8 cellular contexts compared by ENCODE assay signal in genomic region chr21:37060296-37060695, GRCh38. TPM values are rescaled to one million over a fixed set of nuclear protein-coding genes. Genes with fewer than 3 reads are reported as not detected.
DNase-seq lines count a peak whose midpoint lies in the region; ATAC-seq, FAIRE-seq and TF ChIP-seq lines count a peak whose summit lies in the region.

No MANE protein-coding gene starts in this region.

- CTCF ChIA-PET in SK-N-SH (lab: Yijun Ruan, JAX): interaction anchor here (1.6 to 1.8 kb wide), 2 partner anchors 50 to 69 kb away, joined by 3 to 5 read pairs; no protein-coding TSS in a partner anchor

- H3K36me3 ChIP-seq in SK-N-SH (replicated peaks in 1 of 2; ENCODE audit: control insufficient read depth in 1 of 2, insufficient read depth in 2 of 2, low read length in 1 of 2): peaks cover 4 to 6% of the 10 kb centered on the region in 2 experiments

- H3K4me3 ChIP-seq in SK-N-SH (ENCODE audit: low read depth in 2 of 2, low read length in 1 of 2): no peak overlapping the region
- no peak overlapping the region for H3K4me3 ChIP-seq in foreskin fibroblast (ENCODE audit: low read depth in 1 of 2, low read length in 2 of 2)

- peak; percentile 30; the same call in 1 of the 2 replicates for TF ChIP-seq CTCF in SK-N-SH (IDR thresholded peaks at IDR 0.05)
- TF ChIP-seq CTCF in foreskin fibroblast (IDR thresholded peaks at IDR 0.05; ENCODE audit: low read depth, low read length): peak; percentile 11
- no peak for TF ChIP-seq CTCF in D721Med (IDR thresholded peaks at IDR 0.05; ENCODE audit: insufficient read depth, missing control alignments)

- H3K9ac ChIP-seq in SK-N-SH: no peak overlapping the region

- H3K27me3 ChIP-seq in SK-N-SH (ENCODE audit: insufficient read depth): no peaks in the 10 kb centered on the region

- H3K27ac ChIP-seq in SK-N-SH (ENCODE audit: low read depth in 2 of 2, low read length in 1 of 2): peak overlapping the region; percentile 51 to 74

- WGBS in SK-N-SH (ENCODE audit: low lambda C conversion rate): 78% methylated on average over 1 of the region's 1 CpG

- DNase-seq in EL (peak; percentile 91), NCI-H1105 (lab: John Stamatoyannopoulos, UW) (peak; percentile 74), SK-N-SH (peak; percentile 45), foreskin fibroblast (peak; percentile 94 to 96), posterior cingulate gyrus (peak in 6 of 10 donors; percentile 48 to 93 (median 52)), D721Med (ENCODE audit: insufficient read length, low spot score) (no peak)

- peak overlapping the region; percentile 38; the same call in 1 of the 2 replicates for H3K4me2 ChIP-seq in SK-N-SH

- intact Hi-C loops in posterior cingulate gyrus (cut with DNase I): no loop called here

- H3K9me3 ChIP-seq in SK-N-SH: no peaks in the 10 kb centered on the region

- no peaks in the 10 kb centered on the region for H4K20me1 ChIP-seq in SK-N-SH (ENCODE audit: insufficient read depth)

- FAIRE-seq in D721Med (lab: Jason Lieb, UNC): no peak

- TF ChIP-seq EP300 in SK-N-SH (IDR thresholded peaks at IDR 0.05; ENCODE audit: borderline replicate concordance in 1 of 2, low read depth in 1 of 2, low read length in 1 of 2): no peak; a peak in 1 of 4 replicates

- no peak overlapping the region for H2AFZ ChIP-seq in SK-N-SH (ENCODE audit: low read depth)

- TF ChIP-seq RAD21 in SK-N-SH (IDR thresholded peaks at IDR 0.05; ENCODE audit: low read length): no peak

- H3K4me1 ChIP-seq in SK-N-SH (ENCODE audit: control insufficient read depth in 1 of 2, insufficient read depth in 2 of 2, low read depth in 1 of 2, low read length in 1 of 2): peaks cover 9 to 22% of the 10 kb centered on the region in 2 experiments; a peak in 3 of 4 replicates

- H3K9me2 ChIP-seq in SK-N-SH: no peaks in the 10 kb centered on the region

- no peaks in the 10 kb centered on the region for H3K79me2 ChIP-seq in SK-N-SH (ENCODE audit: insufficient read depth)

- POLR2A ChIA-PET in SK-N-SH (lab: Yijun Ruan, JAX): no interaction called here

- H3F3A ChIP-seq in SK-N-SH (replicated peaks; ENCODE audit: insufficient read depth): peaks cover 10% of the 10 kb centered on the region

- ATAC-seq in HG02571 (IDR thresholded peaks at IDR 0.05; ENCODE audit: unreplicated experiment) (no peak), GM18907 (IDR thresholded peaks at IDR 0.05; ENCODE audit: unreplicated experiment) (no peak)

TF ChIP-seq in SK-N-SH, 30 proteins besides CTCF, POLR2A, EP300 and RAD21 (continues in another document):
- TF ChIP-seq TCF12 (IDR thresholded peaks at IDR 0.05): peak; percentile 77
- no peak for TF ChIP-seq GATA2 (CRISPR knock-in tag; IDR thresholded peaks at IDR 0.05)
- 0 out of 2 replicates have a peak, but pooled peaks have one; percentile 17 for TF ChIP-seq MXI1 (IDR thresholded peaks at IDR 0.05; ENCODE audit: low read depth, low read length)
- peak; percentile 33; the same call in 1 of the 2 replicates for TF ChIP-seq RCOR1 (IDR thresholded peaks at IDR 0.05; ENCODE audit: low read length)
- TF ChIP-seq RFX5 (IDR thresholded peaks at IDR 0.05; ENCODE audit: low read length): no peak
- TF ChIP-seq MAX (IDR thresholded peaks at IDR 0.05; ENCODE audit: low read depth): 0 out of 2 replicates have a peak, but pooled peaks have one; percentile 30
- TF ChIP-seq ZBTB33 (IDR thresholded peaks at IDR 0.05; ENCODE audit: borderline replicate concordance, low read depth): no peak
- no peak for TF ChIP-seq FOXJ3 (CRISPR knock-in tag; IDR thresholded peaks at IDR 0.05)
- TF ChIP-seq POLR2AphosphoS5 (IDR thresholded peaks at IDR 0.05; ENCODE audit: low read depth, low read length): no peak
- no peak for TF ChIP-seq ELF1 (IDR thresholded peaks at IDR 0.05)
- peak; percentile 45; the same call in 1 of the 2 replicates for TF ChIP-seq JUND (IDR thresholded peaks at IDR 0.05)
- TF ChIP-seq REST (IDR thresholded peaks at IDR 0.05; ENCODE audit: low read depth, low read length): no peak
- TF ChIP-seq FOXM1 (IDR thresholded peaks at IDR 0.05; ENCODE audit: low read depth): no peak
- TF ChIP-seq TEAD4 (IDR thresholded peaks at IDR 0.05; ENCODE audit: borderline replicate concordance, insufficient read depth): no peak
- no peak for TF ChIP-seq NRF1 (IDR thresholded peaks at IDR 0.05; ENCODE audit: low read depth, low read length)
- no peak; the same call in 1 of the 2 replicates for TF ChIP-seq PBX3 (IDR thresholded peaks at IDR 0.05)
- no peak for TF ChIP-seq IRF3 (IDR thresholded peaks at IDR 0.05; ENCODE audit: low read depth, low read length)
- TF ChIP-seq NFIC (IDR thresholded peaks at IDR 0.05; ENCODE audit: borderline replicate concordance): no peak

RNA-seq across cellular contexts. Expression of gene PIGP, which starts 12.6 kb away (rescaled TPM):
- 28.3 and 34.7 TPM in 2 replicates for polyA plus RNA-seq in SK-N-SH (2012; rRNA removed)
- 41.9 and 52.0 TPM in 2 replicates for polyA plus RNA-seq in SK-N-SH (2012; cell fraction: cytosol; rRNA removed)
- polyA plus RNA-seq in SK-N-SH (2012; cell fraction: nucleus; rRNA removed): 15.0 and 19.0 TPM in 2 replicates

RNA-seq across cellular contexts. Expression of gene TTC3, which starts 12.8 kb away (rescaled TPM):
- 35.7 and 42.0 TPM in 2 replicates for polyA plus RNA-seq in SK-N-SH (2012; rRNA removed)
- polyA plus RNA-seq in SK-N-SH (2012; cell fraction: cytosol; rRNA removed): 40.0 and 42.7 TPM in 2 replicates
- polyA plus RNA-seq in SK-N-SH (2012; cell fraction: nucleus; rRNA removed): 43.1 and 74.5 TPM in 2 replicates

RNA-seq across cellular contexts. Expression of gene RIPPLY3, which starts 53.8 kb away (rescaled TPM):
- 0.03 TPM in 2 replicates for polyA plus RNA-seq in SK-N-SH (2012; rRNA removed)
- 0.04 and 0.07 TPM in 2 replicates for polyA plus RNA-seq in SK-N-SH (2012; cell fraction: cytosol; rRNA removed)
- polyA plus RNA-seq in SK-N-SH (2012; cell fraction: nucleus; rRNA removed): 0.12 TPM in 1 of 2 replicates, not detected in the other
